Comparison of ENCODE assay signal across 14 cellular contexts in the genomic region with DNA sequence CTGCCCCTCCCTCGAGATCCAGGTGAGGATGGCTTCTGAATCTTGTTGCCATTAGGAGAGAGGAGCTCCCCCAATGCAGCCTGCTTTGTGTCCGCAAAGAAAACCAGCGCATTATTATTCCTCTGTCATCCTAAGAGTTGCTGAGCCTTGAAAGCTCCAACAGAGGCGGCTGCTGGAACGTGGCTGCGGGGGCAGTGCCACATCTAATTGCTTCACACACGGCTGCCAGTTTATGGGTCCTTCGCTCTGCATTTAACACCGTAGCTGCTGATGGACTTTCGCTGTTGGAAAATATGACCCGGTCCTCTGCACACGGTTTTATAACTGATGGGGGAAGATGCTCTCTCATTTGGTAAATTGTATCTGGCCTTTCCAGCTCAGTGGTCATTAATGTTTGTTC.
"Had no signal": no experiment of that assay in that cellular context is flagged by ENCODE, and none has a peak within 500 bp of the region (broad histone marks: within the 10 kb centered on the region; RNA-seq: fewer than 3 reads in every experiment).

No MANE protein-coding gene starts in this region.

- H3K27ac ChIP-seq: brain microvascular endothelial cell, esophagus squamous epithelium, ovary had no signal

- H3K36me3 ChIP-seq: brain microvascular endothelial cell, esophagus squamous epithelium, ovary had no signal

- H3K4me1 Mint-ChIP-seq: activated naive CD4-positive, alpha-beta T cell treated with anti-CD3 and anti-CD28 coated beads, Interleukin-2, amount 50 U/mL, for 24 hours; natural killer cell; stimulated activated naive CD8-positive, alpha-beta T cell treated with anti-CD3 and anti-CD28 coated beads, Interleukin-15, amount 100 ng/mL, for 72 hours had no signal

- H3K4me3 Mint-ChIP-seq: activated naive CD4-positive, alpha-beta T cell treated with anti-CD3 and anti-CD28 coated beads, Interleukin-2, amount 50 U/mL, for 24 hours; natural killer cell; stimulated activated naive CD8-positive, alpha-beta T cell treated with anti-CD3 and anti-CD28 coated beads, Interleukin-15, amount 100 ng/mL, for 72 hours had no signal

- H3K36me3 Mint-ChIP-seq: natural killer cell had no signal

- DNase-seq: activated effector memory CD4-positive, alpha-beta T cell treated with Interleukin-2 at 50 U/mL for 16 hours; amniotic stem cell; brain microvascular endothelial cell; cerebellar nuclear complex; esophagus squamous epithelium; foreskin fibroblast; left colon; natural killer cell; ovary; stimulated activated CD4-positive, alpha-beta T cell treated with anti-CD3 and anti-CD28 coated beads, Interleukin-15, amount 100 ng/mL, for 24 hours; stimulated activated CD4-positive, alpha-beta T cell treated with anti-CD3 and anti-CD28 coated beads, Interleukin-4, amount 100 ng/mL, for 24 hours; stimulated activated naive CD8-positive, alpha-beta T cell treated with anti-CD3 and anti-CD28 coated beads, Interleukin-15, amount 100 ng/mL, for 72 hours; T-helper 2 cell had no signal

- H3K4me1 ChIP-seq: esophagus squamous epithelium had no signal

- H3K9me3 ChIP-seq: esophagus squamous epithelium, ovary had no signal

- H3K27me3 ChIP-seq: brain microvascular endothelial cell, ovary had no signal

- H3K9me3 Mint-ChIP-seq: activated naive CD4-positive, alpha-beta T cell treated with anti-CD3 and anti-CD28 coated beads, Interleukin-2, amount 50 U/mL, for 24 hours; natural killer cell; stimulated activated naive CD8-positive, alpha-beta T cell treated with anti-CD3 and anti-CD28 coated beads, Interleukin-15, amount 100 ng/mL, for 72 hours had no signal

- H3K27ac Mint-ChIP-seq: activated naive CD4-positive, alpha-beta T cell treated with anti-CD3 and anti-CD28 coated beads, Interleukin-2, amount 50 U/mL, for 24 hours; natural killer cell; stimulated activated naive CD8-positive, alpha-beta T cell treated with anti-CD3 and anti-CD28 coated beads, Interleukin-15, amount 100 ng/mL, for 72 hours had no signal

- H3K4me3 ChIP-seq: esophagus squamous epithelium, ovary had no signal
